In genomic region chr14:62409909-62410308, GRCh38 we compare ENCODE assay signal across 23 cellular contexts.
DNase-seq lines count a peak whose midpoint lies in the region; ATAC-seq, FAIRE-seq and TF ChIP-seq lines count a peak whose summit lies in the region.
"Had no signal": no experiment of that assay in that cellular context is flagged by ENCODE, and none has a peak within 500 bp of the region (broad histone marks: within the 10 kb centered on the region; RNA-seq: fewer than 3 reads in every experiment).

No MANE protein-coding gene starts in this region.

- no peak for TF ChIP-seq POLR2A in lower leg skin (IDR thresholded peaks at IDR 0.05)

- in situ Hi-C loops in astrocyte of the spinal cord (cut with HindIII; ENCODE audit: low sequenced_read_pairs): no loop called here

- no peak for ATAC-seq in GM21515 (IDR thresholded peaks at IDR 0.05; ENCODE audit: unreplicated experiment)
- ATAC-seq: activated CD4-positive, alpha-beta T cell treated with anti-CD3 and anti-CD28 coated beads for 36 hours; body of pancreas; CD8-positive, alpha-beta T cell; K562; sciatic nerve; SK-N-SH treated with all-trans-retinoic acid at 6 μM for 48 hours had no signal

- intact Hi-C loops in lower leg skin (cut with DNase I; ENCODE audit: low total_unique reads): no loop called here

- H3K4me3 ChIP-seq in astrocyte of the spinal cord (ENCODE audit: low read depth, low read length) (no peak overlapping the region), foreskin fibroblast (ENCODE audit: low read depth in 1 of 2, low read length in 2 of 2) (no peak overlapping the region), lower leg skin (ENCODE audit: low read depth, poor library complexity, severe bottlenecking) (no peak overlapping the region)
- H3K4me3 ChIP-seq: body of pancreas, esophagus muscularis mucosa, K562, stomach, uterus had no signal

- peak; percentile 6 for DNase-seq in AG08395 (ENCODE audit: low spot score)
- DNase-seq in HTR-8/SVneo (ENCODE audit: insufficient read length, low spot score): no peak
- DNase-seq in astrocyte of the spinal cord (ENCODE audit: low read depth, low spot score): peak; percentile 65
- peak; percentile 16 to 80 for DNase-seq in foreskin fibroblast
- no peak for DNase-seq in lower leg skin (ENCODE audit: low spot score in 2 of 2)
- DNase-seq in activated CD8-positive, alpha-beta memory T cell treated with anti-CD3 and anti-CD28 coated beads for 24 hours: no peak
- no peak for DNase-seq in activated CD4-positive, alpha-beta T cell treated with anti-CD3 and anti-CD28 coated beads for 48 hours
- DNase-seq: ACHN; activated CD4-positive, alpha-beta T cell treated with anti-CD3 and anti-CD28 coated beads for 36 hours; activated naive CD4-positive, alpha-beta T cell treated with Interleukin-2 at 50 U/mL for 16 hours; body of pancreas; CD8-positive, alpha-beta T cell; hypothalamus; NCI-H1048; NCI-H69; stimulated activated CD4-positive, alpha-beta T cell treated with anti-CD3 and anti-CD28 coated beads, Interleukin-2, amount 100 ng/mL, for 24 hours; stomach; uterus had no signal

- FAIRE-seq in HTR-8/SVneo (lab: Jason Lieb, UNC): peak; percentile 96
- FAIRE-seq: K562 had no signal

- TF ChIP-seq CTCF in astrocyte of the spinal cord (IDR thresholded peaks at IDR 0.05; ENCODE audit: low read depth, low read length) (no peak), foreskin fibroblast (IDR thresholded peaks at IDR 0.05; ENCODE audit: low read depth, low read length) (no peak), lower leg skin (IDR thresholded peaks at IDR 0.05) (no peak)

Comparison
In these comparisons a context has a peak if more than half of its experiments do, and no peak if none do; other contexts are left out.
1. DNase-seq: peak in AG08395 (single experiment), astrocyte of the spinal cord (single experiment) and foreskin fibroblast (2 of 2); none in HTR-8/SVneo (single experiment), lower leg skin (0 of 2), activated CD8-positive, alpha-beta memory T cell treated with anti-CD3 and anti-CD28 coated beads for 24 hours (single experiment) and activated CD4-positive, alpha-beta T cell treated with anti-CD3 and anti-CD28 coated beads for 48 hours (single experiment).